8 cellular contexts compared by ENCODE assay signal in the genomic region with DNA sequence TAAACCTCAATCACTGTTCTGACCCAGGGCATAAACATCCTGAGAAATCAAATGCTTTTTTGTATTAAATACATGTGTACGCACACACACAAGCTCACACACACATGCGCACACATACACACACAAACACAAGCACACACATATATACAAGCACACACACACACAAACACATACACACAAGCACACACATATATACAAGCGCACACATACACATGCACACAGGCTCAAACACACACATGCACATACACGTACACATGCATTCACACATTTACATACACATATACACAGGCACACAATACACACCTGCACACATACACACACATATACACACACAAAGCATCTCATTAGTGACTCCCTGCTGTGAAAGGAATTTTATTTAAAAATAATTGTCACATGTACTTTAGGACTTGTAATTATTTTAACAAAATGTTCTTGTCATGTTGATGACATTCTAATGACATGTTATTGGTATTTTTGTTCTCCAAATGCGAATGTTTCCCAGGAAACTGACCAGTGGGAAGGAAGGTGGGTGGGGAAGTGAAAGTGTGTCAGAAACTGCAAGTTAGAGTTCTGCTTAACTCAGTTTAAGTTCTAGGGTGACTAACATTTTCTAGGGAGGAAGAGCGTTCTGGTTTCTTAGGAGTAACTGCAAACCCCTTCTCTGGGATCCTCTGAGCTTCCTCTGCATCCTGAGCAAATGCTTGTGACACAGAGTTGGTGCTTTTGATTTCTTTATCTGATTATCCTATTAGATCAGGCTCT.
A peak's percentile ranks its signal among the peaks of the same experiment; 100 is the strongest.
DNase-seq lines count a peak whose midpoint lies in the region; ATAC-seq and TF ChIP-seq lines count a peak whose summit lies in the region.

No MANE protein-coding gene starts in this region.

- H3K27me3 ChIP-seq in WERI-Rb-1 (ENCODE audit: insufficient read depth, low read depth, severe bottlenecking): no peaks in the 10 kb centered on the region

- TF ChIP-seq CTCF in HFFc6 (IDR thresholded peaks at IDR 0.05) (no peak), WERI-Rb-1 (IDR thresholded peaks at IDR 0.05; ENCODE audit: low read depth, low read length) (no peak), endothelial cell (IDR thresholded peaks at IDR 0.05; ENCODE audit: unreplicated experiment) (no peak)

- H3K27ac Mint-ChIP-seq in HFFc6 (peak overlapping the region; percentile 83), endothelial cell (ENCODE audit: unreplicated experiment) (no peak overlapping the region)
- H3K27ac Mint-ChIP-seq in central memory CD8-positive, alpha-beta T cell (ENCODE audit: low read depth): peak overlapping the region; percentile 71

- H3K9me3 ChIP-seq in WERI-Rb-1 (ENCODE audit: severe bottlenecking): no peaks in the 10 kb centered on the region

- no peaks in the 10 kb centered on the region for H3K36me3 Mint-ChIP-seq in HFFc6 (ENCODE audit: low read depth)
- H3K36me3 Mint-ChIP-seq in central memory CD8-positive, alpha-beta T cell (ENCODE audit: insufficient read depth): no peaks in the 10 kb centered on the region
- H3K36me3 Mint-ChIP-seq in endothelial cell (ENCODE audit: low read depth, unreplicated experiment): no peaks in the 10 kb centered on the region

- DNase-seq in HFFc6 (peak; percentile 45), NCI-H82 treated with DMSO at 0.1 percent for 48 hours (lab: John Stamatoyannopoulos, UW; ENCODE audit: unreplicated experiment) (peak; percentile 63), retina (peak; percentile 12), WERI-Rb-1 (no peak), endothelial cell (ENCODE audit: low spot score) (no peak), NCI-H2171 (lab: John Stamatoyannopoulos, UW) (no peak)
- DNase-seq in central memory CD8-positive, alpha-beta T cell (ENCODE audit: low spot score in 2 of 2): no peak

- H3K4me3 Mint-ChIP-seq in HFFc6: peak overlapping the region; percentile 73
- H3K4me3 Mint-ChIP-seq in central memory CD8-positive, alpha-beta T cell: peak overlapping the region; percentile 43
- H3K4me3 Mint-ChIP-seq in endothelial cell (ENCODE audit: unreplicated experiment): no peak overlapping the region

- peaks cover 39% of the 10 kb centered on the region for H3K4me1 Mint-ChIP-seq in HFFc6 (ENCODE audit: low read depth)
- H3K4me1 Mint-ChIP-seq in central memory CD8-positive, alpha-beta T cell: peaks cover 36% of the 10 kb centered on the region
- no peaks in the 10 kb centered on the region for H3K4me1 Mint-ChIP-seq in endothelial cell (ENCODE audit: unreplicated experiment)

- H3K4me3 ChIP-seq in WERI-Rb-1 (ENCODE audit: low read depth, low read length): no peak overlapping the region

- H3K36me3 ChIP-seq in WERI-Rb-1: no peaks in the 10 kb centered on the region

- H3K9me3 Mint-ChIP-seq in HFFc6: no peaks in the 10 kb centered on the region
- H3K9me3 Mint-ChIP-seq in central memory CD8-positive, alpha-beta T cell: no peaks in the 10 kb centered on the region
- no peaks in the 10 kb centered on the region for H3K9me3 Mint-ChIP-seq in endothelial cell (ENCODE audit: unreplicated experiment)

- H3K27ac ChIP-seq in WERI-Rb-1: no peak overlapping the region

- no peaks in the 10 kb centered on the region for H3K27me3 Mint-ChIP-seq in HFFc6 (ENCODE audit: insufficient read depth)
- H3K27me3 Mint-ChIP-seq in central memory CD8-positive, alpha-beta T cell: no peaks in the 10 kb centered on the region
- H3K27me3 Mint-ChIP-seq in endothelial cell (ENCODE audit: unreplicated experiment): peaks cover 3% of the 10 kb centered on the region

- ATAC-seq in GM18498 (IDR thresholded peaks at IDR 0.05; ENCODE audit: unreplicated experiment): peak; percentile 36
- no peak for ATAC-seq in central memory CD8-positive, alpha-beta T cell (replicated peaks; ENCODE audit: extremely low read depth, poor library complexity, severe bottlenecking)

Comparison
In these comparisons a context has a peak if more than half of its experiments do, and no peak if none do; other contexts are left out.
1. DNase-seq: peak in HFFc6 (single experiment), NCI-H82 treated with DMSO at 0.1 percent for 48 hours (single experiment) and retina (single experiment); none in central memory CD8-positive, alpha-beta T cell (0 of 2), WERI-Rb-1 (single experiment), endothelial cell (single experiment) and NCI-H2171 (single experiment).